Comparison of ENCODE assay signal across 1 cellular context in the genomic region with DNA sequence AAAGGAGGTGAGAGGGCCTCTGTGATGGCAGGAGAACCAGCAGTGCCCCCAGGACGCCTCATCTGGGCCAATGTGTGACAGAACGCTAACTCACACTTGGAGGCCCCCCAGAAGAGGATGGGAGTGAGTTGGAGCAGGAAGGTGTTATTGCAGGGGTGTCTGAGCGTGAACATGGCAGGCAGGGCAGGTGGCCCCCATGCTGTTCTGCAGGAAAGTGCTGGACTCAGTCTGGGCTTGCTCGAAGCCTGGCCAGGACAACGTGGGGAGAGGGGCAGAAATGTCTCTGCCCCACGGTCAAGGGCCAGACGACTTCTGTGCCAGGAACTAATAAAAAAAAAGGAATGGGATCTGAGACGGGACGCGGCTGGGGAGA.
TF ChIP-seq lines count a peak whose summit lies in the region.

No MANE protein-coding gene starts in this region.

TF ChIP-seq in IMR-90, 13 proteins besides CTCF, POLR2A, EP300 and RAD21:
- TF ChIP-seq, protein P1, sequence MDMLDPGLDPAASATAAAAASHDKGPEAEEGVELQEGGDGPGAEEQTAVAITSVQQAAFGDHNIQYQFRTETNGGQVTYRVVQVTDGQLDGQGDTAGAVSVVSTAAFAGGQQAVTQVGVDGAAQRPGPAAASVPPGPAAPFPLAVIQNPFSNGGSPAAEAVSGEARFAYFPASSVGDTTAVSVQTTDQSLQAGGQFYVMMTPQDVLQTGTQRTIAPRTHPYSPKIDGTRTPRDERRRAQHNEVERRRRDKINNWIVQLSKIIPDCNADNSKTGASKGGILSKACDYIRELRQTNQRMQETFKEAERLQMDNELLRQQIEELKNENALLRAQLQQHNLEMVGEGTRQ (IDR thresholded peaks at IDR 0.05; ENCODE audit: low read depth, low read length) = no peak
- TF ChIP-seq MXI1 (IDR thresholded peaks at IDR 0.05; ENCODE audit: borderline replicate concordance, low read depth, low read length) = no peak
- no peak for TF ChIP-seq MAFK (IDR thresholded peaks at IDR 0.05; ENCODE audit: low read depth, low read length)
- no peak for TF ChIP-seq MAZ (IDR thresholded peaks at IDR 0.05; ENCODE audit: borderline replicate concordance, low read depth, low read length)
- TF ChIP-seq FOS (IDR thresholded peaks at IDR 0.05; ENCODE audit: low read depth, low read length) = no peak
